In the genomic region with DNA sequence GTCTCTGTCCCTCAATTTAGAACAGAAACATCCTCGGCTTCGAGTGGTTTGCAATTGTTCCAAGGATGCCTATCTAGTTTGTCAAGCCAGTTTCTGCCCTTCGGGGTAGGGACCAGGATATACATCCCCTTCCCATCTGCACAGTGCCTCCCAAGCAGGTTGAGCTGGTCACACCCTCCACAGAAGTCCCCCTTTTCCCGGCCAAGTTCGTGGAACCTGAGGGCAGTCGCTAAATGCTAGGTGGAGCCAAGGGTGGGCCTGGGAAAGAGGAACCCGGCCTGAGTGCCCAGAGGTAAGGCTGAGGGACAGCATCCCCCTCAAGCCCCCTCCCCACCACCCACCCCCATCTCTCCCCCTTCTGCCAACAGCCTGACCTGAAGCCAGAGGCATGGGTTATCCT, we compare ENCODE assay signal across 20 cellular contexts.
"Had no signal": no experiment of that assay in that cellular context is flagged by ENCODE, and none has a peak within 500 bp of the region (broad histone marks: within the 10 kb centered on the region; RNA-seq: fewer than 3 reads in every experiment).

No MANE protein-coding gene starts in this region.

- H3K4me3 Mint-ChIP-seq: central memory CD8-positive, alpha-beta T cell; dendritic cell treated with granulocyte-macrophage colony-stimulating factor and Interleukin-4, amounts not matched to agents 40 ng/mL and 50 ng/mL, for 4 days; naive thymus-derived CD8-positive, alpha-beta T cell; neural progenitor cell; stimulated activated naive B cell treated with anti-CD40 and anti-IgM and Interleukin-4, amounts not matched to agents 10 μg/mL and 1 μg/mL and 100 μg/mL, for 72 hours; stimulated activated naive CD8-positive, alpha-beta T cell treated with anti-CD3 and anti-CD28 coated beads, Interleukin-15, amount 100 ng/mL, for 72 hours had no signal

- H3K27me3 ChIP-seq: neural progenitor cell, pancreas, right lobe of liver, testis, tibial nerve, upper lobe of right lung, vagina had no signal

- H3K27ac Mint-ChIP-seq: dendritic cell treated with granulocyte-macrophage colony-stimulating factor and Interleukin-4, amounts not matched to agents 40 ng/mL and 50 ng/mL, for 4 days; naive thymus-derived CD8-positive, alpha-beta T cell; neural progenitor cell; progenitor cell of endocrine pancreas; stimulated activated naive B cell treated with anti-CD40 and anti-IgM and Interleukin-4, amounts not matched to agents 10 μg/mL and 1 μg/mL and 100 μg/mL, for 72 hours had no signal

- H3K4me1 ChIP-seq: pancreas, right lobe of liver, upper lobe of right lung, vagina had no signal

- DNase-seq: effector CD4-positive, alpha-beta T cell; foreskin melanocyte; kidney glomerular epithelial cell; mucosa of descending colon; naive thymus-derived CD8-positive, alpha-beta T cell; occipital lobe; pancreas; stimulated activated CD4-positive, alpha-beta T cell treated with anti-CD3 and anti-CD28 coated beads, Interleukin-4, amount 100 ng/mL, for 4 hours; stimulated activated naive B cell treated with anti-CD40 and anti-IgM and Interleukin-4, amounts not matched to agents 10 μg/mL and 1 μg/mL and 100 μg/mL, for 72 hours; stimulated activated naive CD8-positive, alpha-beta T cell treated with anti-CD3 and anti-CD28 coated beads, Interleukin-15, amount 100 ng/mL, for 72 hours; testis; upper lobe of right lung had no signal

- H3K4me3 ChIP-seq: mucosa of descending colon, neural progenitor cell, pancreas, right lobe of liver, smooth muscle cell, testis, tibial nerve, upper lobe of right lung, vagina had no signal

- H3K36me3 ChIP-seq: neural progenitor cell, pancreas, right lobe of liver, tibial nerve, upper lobe of right lung, vagina had no signal

- H3K36me3 Mint-ChIP-seq: naive thymus-derived CD8-positive, alpha-beta T cell; neural progenitor cell; stimulated activated naive B cell treated with anti-CD40 and anti-IgM and Interleukin-4, amounts not matched to agents 10 μg/mL and 1 μg/mL and 100 μg/mL, for 72 hours had no signal

- ATAC-seq: naive thymus-derived CD8-positive, alpha-beta T cell; right lobe of liver; stimulated activated naive B cell treated with anti-CD40 and anti-IgM and Interleukin-4, amounts not matched to agents 10 μg/mL and 1 μg/mL and 100 μg/mL, for 72 hours; stimulated activated naive CD8-positive, alpha-beta T cell treated with anti-CD3 and anti-CD28 coated beads, Interleukin-15, amount 100 ng/mL, for 72 hours; upper lobe of right lung had no signal

- H3K4me1 Mint-ChIP-seq: central memory CD8-positive, alpha-beta T cell; naive thymus-derived CD8-positive, alpha-beta T cell; stimulated activated naive B cell treated with anti-CD40 and anti-IgM and Interleukin-4, amounts not matched to agents 10 μg/mL and 1 μg/mL and 100 μg/mL, for 72 hours; stimulated activated naive CD8-positive, alpha-beta T cell treated with anti-CD3 and anti-CD28 coated beads, Interleukin-15, amount 100 ng/mL, for 72 hours had no signal

- H3K9me3 ChIP-seq: mucosa of descending colon, pancreas, right lobe of liver, testis, tibial nerve, upper lobe of right lung, vagina had no signal

- H3K27ac ChIP-seq: neural progenitor cell, pancreas, right lobe of liver, tibial nerve, upper lobe of right lung, vagina had no signal

- H3K9me3 Mint-ChIP-seq: central memory CD8-positive, alpha-beta T cell; dendritic cell treated with granulocyte-macrophage colony-stimulating factor and Interleukin-4, amounts not matched to agents 40 ng/mL and 50 ng/mL, for 4 days; neural progenitor cell had no signal

- H3K9ac ChIP-seq: neural progenitor cell had no signal
